In the genomic region with DNA sequence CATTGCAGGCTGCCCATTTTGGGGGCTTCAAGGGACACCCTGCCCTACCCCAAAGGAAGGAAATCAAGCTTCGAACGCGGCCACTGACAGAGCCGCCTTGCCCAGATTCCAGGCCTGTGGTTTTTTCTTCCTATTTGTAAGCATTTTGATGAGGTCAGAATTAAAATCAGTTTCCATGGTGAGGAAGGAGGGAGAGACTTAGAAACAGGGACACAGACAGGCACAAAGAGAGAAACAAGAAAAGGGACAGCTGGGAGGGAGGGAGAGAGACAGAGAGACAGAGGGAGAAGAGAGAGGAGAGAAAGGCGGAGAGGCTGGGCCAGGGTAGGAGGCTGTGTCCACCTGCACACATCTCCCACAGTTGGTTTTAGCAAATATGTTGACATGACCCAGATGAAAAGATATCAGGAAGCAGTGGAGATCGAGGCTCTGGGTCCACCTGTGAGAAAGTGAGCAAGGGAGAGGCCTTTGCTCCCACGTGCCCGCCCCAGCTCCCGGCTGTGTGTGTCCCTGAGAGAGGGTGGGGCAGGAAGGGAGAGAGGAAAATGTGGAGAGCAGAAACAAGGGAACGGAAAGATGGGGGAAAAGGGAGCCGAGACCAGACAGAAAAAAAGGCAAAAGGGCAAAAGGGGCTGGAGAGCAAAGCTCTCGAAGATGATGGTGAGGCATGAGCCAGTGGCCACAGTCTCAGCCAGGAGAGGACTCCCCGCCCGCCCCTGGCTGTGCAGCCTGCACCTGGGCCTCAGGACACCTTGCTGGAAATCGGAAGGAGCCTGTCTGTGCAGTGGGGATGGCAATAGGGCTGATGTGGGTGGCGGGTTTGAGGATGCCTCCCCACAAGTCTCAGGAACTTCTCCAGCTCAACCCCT, we compare ENCODE assay signal across 21 cellular contexts. TPM values are rescaled to one million over a fixed set of nuclear protein-coding genes. Genes with fewer than 3 reads are reported as not detected.
DNase-seq lines count a peak whose midpoint lies in the region; ATAC-seq and TF ChIP-seq lines count a peak whose summit lies in the region.
"Had no signal": no experiment of that assay in that cellular context is flagged by ENCODE, and none has a peak within 500 bp of the region (broad histone marks: within the 10 kb centered on the region; RNA-seq: fewer than 3 reads in every experiment).

No MANE protein-coding gene starts in this region.

- H3K4me1 ChIP-seq in ectodermal cell (ENCODE audit: control insufficient read depth, insufficient read depth, low read length) (peaks cover 36% of the 10 kb centered on the region), body of pancreas (no peaks in the 10 kb centered on the region)
- H3K4me1 ChIP-seq: esophagus muscularis mucosa, Peyer's patch, vagina had no signal

- H3K27me3 ChIP-seq in ectodermal cell (ENCODE audit: control insufficient read depth, insufficient read depth, low read length, poor library complexity, severe bottlenecking) (peaks cover 7% of the 10 kb centered on the region), neural cell (ENCODE audit: insufficient read depth, low read depth, low read length) (no peaks in the 10 kb centered on the region), body of pancreas (no peaks in the 10 kb centered on the region)
- H3K27me3 ChIP-seq: Peyer's patch, vagina had no signal

- H3K9me3 ChIP-seq in ectodermal cell (ENCODE audit: control insufficient read depth, low read length) (no peaks in the 10 kb centered on the region), neural cell (ENCODE audit: low read length) (no peaks in the 10 kb centered on the region), body of pancreas (no peaks in the 10 kb centered on the region)
- H3K9me3 ChIP-seq: neutrophil, Peyer's patch, vagina had no signal

- peak overlapping the region; percentile 53 for H3K9ac ChIP-seq in neural cell (ENCODE audit: low read length)

- TF ChIP-seq RAD21 in neural cell (conservative IDR thresholded peaks at IDR 0.05): no peak

- TF ChIP-seq EP300 in neural cell (conservative IDR thresholded peaks at IDR 0.05; ENCODE audit: poor library complexity, severe bottlenecking): no peak

- no peak overlapping the region for H3K4me3 ChIP-seq in ectodermal cell (ENCODE audit: insufficient read depth, low read depth, low read length)
- H3K4me3 ChIP-seq in neural cell (ENCODE audit: low read length): peak overlapping the region; percentile 2
- H3K4me3 ChIP-seq in body of pancreas: no peak overlapping the region
- H3K4me3 ChIP-seq: esophagus muscularis mucosa, Peyer's patch, vagina had no signal

- TF ChIP-seq POLR2A in body of pancreas (IDR thresholded peaks at IDR 0.05): no peak

- no peaks in the 10 kb centered on the region for H3K36me3 ChIP-seq in ectodermal cell (ENCODE audit: control insufficient read depth, insufficient read depth, low read length)
- no peaks in the 10 kb centered on the region for H3K36me3 ChIP-seq in neural cell (ENCODE audit: insufficient read depth, low read length)
- H3K36me3 ChIP-seq in body of pancreas (replicated peaks in 1 of 2; ENCODE audit: insufficient read depth in 1 of 2, low read depth in 2 of 2): no peaks in the 10 kb centered on the region
- H3K36me3 ChIP-seq: esophagus muscularis mucosa, neutrophil, Peyer's patch, vagina had no signal

- peaks cover 3% of the 10 kb centered on the region for H3F3A ChIP-seq in neural cell (ENCODE audit: insufficient read depth, low read length, poor library complexity, severe bottlenecking)

- no peaks in the 10 kb centered on the region for H4K20me1 ChIP-seq in neural cell (ENCODE audit: insufficient read depth)

- peak overlapping the region; percentile 41 for H2AFZ ChIP-seq in neural cell (ENCODE audit: low read depth, low read length)

- intact Hi-C loops in body of pancreas (cut with DNase I): no loop called here

- H3K4me2 ChIP-seq in neural cell (ENCODE audit: low read length): no peak overlapping the region

- H3K79me2 ChIP-seq in neural cell (replicated peaks; ENCODE audit: insufficient read depth, low read length): no peaks in the 10 kb centered on the region

- no peak for TF ChIP-seq CTCF in neural cell (IDR thresholded peaks at IDR 0.05; ENCODE audit: poor library complexity, severe bottlenecking)
- no peak for TF ChIP-seq CTCF in body of pancreas (IDR thresholded peaks at IDR 0.05)

- WGBS in ectodermal cell, 2 experiments: 73% methylated on average over 16 of the region's 16 CpGs
- WGBS in body of pancreas, 2 donors: 38 to 51% methylated on average over 16 of the region's 16 CpGs

- peak; percentile 68 for DNase-seq in Ammon's horn (ENCODE audit: low spot score)
- DNase-seq in M059J (ENCODE audit: low read depth): peak; percentile 69
- DNase-seq in body of pancreas: no peak
- DNase-seq in NCI-H128 (lab: John Stamatoyannopoulos, UW; ENCODE audit: unreplicated experiment): no peak
- no peak for DNase-seq in NCI-H1694 (lab: John Stamatoyannopoulos, UW)
- DNase-seq: activated CD4-positive, alpha-beta T cell treated with anti-CD3 and anti-CD28 coated beads, Interleukin-2, amount 50 U/mL, for 4 hours; activated T-cell treated with anti-CD3 and anti-CD28 coated beads for 4 hours; COR-L47; EL; glutamatergic neuron; NCI-H2171 treated with DMSO at 0.1 percent for 48 hours; NCI-H774; Peyer's patch; stimulated activated naive CD8-positive, alpha-beta T cell treated with anti-CD3 and anti-CD28 coated beads, Interleukin-15, amount 100 ng/mL, for 72 hours had no signal

- H3K9me2 ChIP-seq in neural cell (ENCODE audit: insufficient read depth, low read length): no peaks in the 10 kb centered on the region

- ATAC-seq in body of pancreas (no peak), GM21381 (IDR thresholded peaks at IDR 0.05; ENCODE audit: unreplicated experiment) (no peak)
- ATAC-seq: activated naive CD4-positive, alpha-beta T cell treated with anti-CD3 and anti-CD28 coated beads, Interleukin-2, amount 50 U/mL, for 72 hours; stimulated activated naive CD8-positive, alpha-beta T cell treated with anti-CD3 and anti-CD28 coated beads, Interleukin-15, amount 100 ng/mL, for 72 hours had no signal

- H3K27ac ChIP-seq in ectodermal cell (ENCODE audit: insufficient read depth, low read depth, low read length, poor library complexity, severe bottlenecking) (peak overlapping the region; percentile 65), neural cell (ENCODE audit: low read length) (peak overlapping the region; percentile 63), body of pancreas (no peak overlapping the region)
- H3K27ac ChIP-seq: esophagus muscularis mucosa, neutrophil, Peyer's patch, vagina had no signal

TF ChIP-seq in neural cell, 6 proteins besides CTCF, POLR2A, EP300 and RAD21:
- TF ChIP-seq SMC3 (conservative IDR thresholded peaks at IDR 0.05; ENCODE audit: poor library complexity) (peak; percentile 15), REST (IDR thresholded peaks at IDR 0.05; ENCODE audit: borderline replicate concordance) (no peak)

RNA-seq across cellular contexts. Expression of gene MSX1, which starts 20.6 kb away (rescaled TPM):
- total RNA-seq in M059J (2014; rRNA removed; shearing (Covaris generic)): 11.4 and 12.6 TPM in 2 replicates
- 68.8 TPM for polyA plus RNA-seq in ectodermal cell (2013, experiment 1 of 4)
- 67.1 TPM for polyA plus RNA-seq in ectodermal cell (2013, experiment 2 of 4)
- 82.3 TPM for polyA plus RNA-seq in ectodermal cell (2013, experiment 3 of 4)
- polyA plus RNA-seq in ectodermal cell (2013, experiment 4 of 4): 99.1 TPM
- 1.7 and 2.8 TPM in 2 replicates for polyA plus RNA-seq in neural cell
- polyA minus RNA-seq in neural cell: 0.35 TPM in 1 of 2 replicates, not detected in the other
- total RNA-seq in body of pancreas: 1 to 10 TPM; 3.9 to 7.6 TPM
- total RNA-seq: activated naive CD4-positive, alpha-beta T cell treated with anti-CD3 and anti-CD28 coated beads, Interleukin-2, amount 50 U/mL, for 72 hours; Peyer's patch had no signal

Comparison
In these comparisons a context has a peak if more than half of its experiments do, and no peak if none do; other contexts are left out.
1. DNase-seq: peak in Ammon's horn (single experiment) and M059J (single experiment); none in body of pancreas (0 of 4), NCI-H128 (single experiment) and NCI-H1694 (single experiment).
2. H3K27ac ChIP-seq: peak in ectodermal cell (single experiment) and neural cell (single experiment); none in body of pancreas (0 of 4).